ENCODE assay signal across 26 cellular contexts in the genomic region with DNA sequence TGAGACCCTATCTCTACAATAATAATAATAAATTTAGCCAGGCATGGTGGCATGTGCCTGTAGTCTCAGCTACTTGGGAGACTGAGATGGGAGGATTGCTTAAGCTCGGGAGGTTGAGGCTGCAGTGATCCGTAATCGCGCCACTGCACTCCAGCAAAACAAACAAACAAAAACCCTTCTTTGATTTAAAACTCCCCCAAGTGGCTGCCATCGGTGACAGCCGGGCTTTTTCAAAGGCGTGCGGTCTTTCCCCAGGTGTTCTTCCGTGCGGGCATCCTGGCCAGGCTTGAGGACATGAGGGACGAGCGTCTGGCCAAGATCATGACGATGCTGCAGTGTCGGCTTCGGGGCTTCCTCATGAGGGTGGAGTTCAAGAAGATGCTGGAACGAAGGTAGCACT. TPM values are rescaled to one million over a fixed set of nuclear protein-coding genes. Genes with fewer than 3 reads are reported as not detected.
DNase-seq lines count a peak whose midpoint lies in the region; TF ChIP-seq lines count a peak whose summit lies in the region.
"Had no signal": no experiment of that assay in that cellular context is flagged by ENCODE, and none has a peak within 500 bp of the region (broad histone marks: within the 10 kb centered on the region; RNA-seq: fewer than 3 reads in every experiment).

No MANE protein-coding gene starts in this region.

- H3K4me1 ChIP-seq in OCI-LY1 (ENCODE audit: insufficient read depth, low read length, severe bottlenecking) = no peaks in the 10 kb centered on the region
- H3K4me1 ChIP-seq in neural progenitor cell = no peaks in the 10 kb centered on the region
- H3K4me1 ChIP-seq in thyroid gland = no peaks in the 10 kb centered on the region
- H3K4me1 ChIP-seq: lower lobe of right lung, psoas muscle had no signal

- intact Hi-C loops in posterior vena cava (cut with DNase I) = no loop called here
- intact Hi-C loops in thyroid gland (cut with DNase I) = no loop called here

- H2AFZ ChIP-seq in OCI-LY1 (ENCODE audit: low read length) (no peak overlapping the region), neural progenitor cell (replicated peaks) (no peak overlapping the region)

- no peaks in the 10 kb centered on the region for H3K4me1 Mint-ChIP-seq in neural progenitor cell

- H3K36me3 ChIP-seq in OCI-LY1 (ENCODE audit: insufficient read depth, low read length) (no peaks in the 10 kb centered on the region), neural progenitor cell (no peaks in the 10 kb centered on the region), thyroid gland (no peaks in the 10 kb centered on the region)
- H3K36me3 ChIP-seq: heart right ventricle, lower lobe of right lung, suprapubic skin had no signal

- TF ChIP-seq CTCF in OCI-LY1 (IDR thresholded peaks at IDR 0.05; ENCODE audit: low read length) = peak; percentile 7; the same call in 1 of the 2 replicates
- TF ChIP-seq CTCF in epithelial cell of esophagus (IDR thresholded peaks at IDR 0.05; ENCODE audit: insufficient read depth, low read depth, low read length, missing control alignments) = no peak
- TF ChIP-seq CTCF in neural progenitor cell (IDR thresholded peaks at IDR 0.05) = peak; percentile 26
- no peak for TF ChIP-seq CTCF in thyroid gland (IDR thresholded peaks at IDR 0.05)

- no peaks in the 10 kb centered on the region for H3F3A ChIP-seq in OCI-LY1 (ENCODE audit: insufficient read depth, low read length)
- H3F3A ChIP-seq in neural progenitor cell (ENCODE audit: low read depth) = no peaks in the 10 kb centered on the region

- no peaks in the 10 kb centered on the region for H3K79me2 ChIP-seq in OCI-LY1 (ENCODE audit: insufficient read depth, low read length)
- H3K79me2 ChIP-seq in neural progenitor cell (ENCODE audit: low read depth) = no peaks in the 10 kb centered on the region

- H3K4me3 ChIP-seq in OCI-LY1 (ENCODE audit: low read depth, low read length, poor library complexity, severe bottlenecking) = no peak overlapping the region
- H3K4me3 ChIP-seq in epithelial cell of esophagus (ENCODE audit: low read length) = no peak overlapping the region
- no peak overlapping the region for H3K4me3 ChIP-seq in neural progenitor cell
- H3K4me3 ChIP-seq in thyroid gland (replicated peaks in 1 of 3) = no peak overlapping the region
- H3K4me3 ChIP-seq: GM12878, heart right ventricle, lower lobe of right lung, psoas muscle, suprapubic skin had no signal

- H3K27ac ChIP-seq in OCI-LY1 (ENCODE audit: low read depth, low read length, poor library complexity, severe bottlenecking) = no peak overlapping the region
- no peak overlapping the region for H3K27ac ChIP-seq in neural progenitor cell
- no peak overlapping the region for H3K27ac ChIP-seq in thyroid gland
- H3K27ac ChIP-seq: epithelial cell of prostate, heart right ventricle, lower lobe of right lung, psoas muscle, suprapubic skin had no signal

- H4K20me1 ChIP-seq in OCI-LY1 (ENCODE audit: insufficient read depth, low read length) = no peaks in the 10 kb centered on the region
- H4K20me1 ChIP-seq in neural progenitor cell (ENCODE audit: low read depth) = no peaks in the 10 kb centered on the region

- no peaks in the 10 kb centered on the region for H3K36me3 Mint-ChIP-seq in neural progenitor cell
- H3K36me3 Mint-ChIP-seq: stimulated activated effector memory CD8-positive, alpha-beta T cell treated with anti-CD3 and anti-CD28 coated beads, Interleukin-12 subunit alpha, Interleukin-12 subunit beta, amount 100 ng/mL, for 72 hours had no signal

- H3K9me3 Mint-ChIP-seq in neural progenitor cell = no peaks in the 10 kb centered on the region
- H3K9me3 Mint-ChIP-seq: neural crest cell; stimulated activated effector memory CD8-positive, alpha-beta T cell treated with anti-CD3 and anti-CD28 coated beads, Interleukin-12 subunit alpha, Interleukin-12 subunit beta, amount 100 ng/mL, for 72 hours had no signal

- DNase-seq in DMS53 treated with DMSO at 0.1 percent for 48 hours (lab: John Stamatoyannopoulos, UW; ENCODE audit: unreplicated experiment) (peak; percentile 48), epithelial cell of esophagus (ENCODE audit: low read depth) (peak; percentile 42), neural progenitor cell (ENCODE audit: low spot score) (peak; percentile 31), ureter (ENCODE audit: low spot score) (no peak), posterior vena cava (ENCODE audit: low spot score) (no peak), thyroid gland (no peak), NCI-H345 (lab: John Stamatoyannopoulos, UW) (no peak)
- DNase-seq: activated CD4-positive, alpha-beta T cell treated with anti-CD3 and anti-CD28 coated beads, Interleukin-2, amount 50 U/mL, for 48 hours; activated CD4-positive, CD25-positive, alpha-beta regulatory T cell; activated T-cell treated with anti-CD3 and anti-CD28 coated beads for 4 hours; DMS79; heart right ventricle; KG1; lower lobe of right lung; NCI-H146; psoas muscle; SHP77; stimulated activated CD4-positive, alpha-beta T cell treated with anti-CD3 and anti-CD28 coated beads, Interleukin-2, amount 100 ng/mL, for 24 hours; T1000 had no signal

- H3K9me3 ChIP-seq in OCI-LY1 (ENCODE audit: low read length) (no peaks in the 10 kb centered on the region), neural progenitor cell (ENCODE audit: low read depth) (no peaks in the 10 kb centered on the region), thyroid gland (no peaks in the 10 kb centered on the region)
- H3K9me3 ChIP-seq: heart right ventricle, lower lobe of right lung, psoas muscle, suprapubic skin had no signal

- H3K4me3 Mint-ChIP-seq in neural progenitor cell = no peak overlapping the region
- H3K4me3 Mint-ChIP-seq: neural crest cell; stimulated activated effector memory CD8-positive, alpha-beta T cell treated with anti-CD3 and anti-CD28 coated beads, Interleukin-12 subunit alpha, Interleukin-12 subunit beta, amount 100 ng/mL, for 72 hours had no signal

- H3K9ac ChIP-seq in OCI-LY1 (ENCODE audit: low read length) (no peak overlapping the region), neural progenitor cell (no peak overlapping the region)

- H3K27me3 Mint-ChIP-seq in neural progenitor cell (ENCODE audit: insufficient read depth, low read depth) = no peaks in the 10 kb centered on the region

- H3K27me3 ChIP-seq in OCI-LY1 (ENCODE audit: insufficient read depth, low read length) = peaks cover 9% of the 10 kb centered on the region; the same call in 1 of the 2 replicates
- H3K27me3 ChIP-seq in neural progenitor cell = no peaks in the 10 kb centered on the region
- H3K27me3 ChIP-seq in thyroid gland = no peaks in the 10 kb centered on the region
- H3K27me3 ChIP-seq: suprapubic skin had no signal

- 45 to 49% methylated on average over 16 of the region's 16 CpGs for WGBS in thyroid gland, 2 donors

- H3K27ac Mint-ChIP-seq in neural progenitor cell = no peak overlapping the region
- H3K27ac Mint-ChIP-seq: stimulated activated effector memory CD8-positive, alpha-beta T cell treated with anti-CD3 and anti-CD28 coated beads, Interleukin-12 subunit alpha, Interleukin-12 subunit beta, amount 100 ng/mL, for 72 hours had no signal

- H3K4me2 ChIP-seq in OCI-LY1 (ENCODE audit: low read length) (no peak overlapping the region), neural progenitor cell (no peak overlapping the region)

- TF ChIP-seq POLR2A in thyroid gland (IDR thresholded peaks at IDR 0.05) = no peak

- H3K9me2 ChIP-seq in OCI-LY1 (ENCODE audit: low read depth, low read length) = no peaks in the 10 kb centered on the region

RNA-seq across cellular contexts. Expression of a gene that starts 1.9 kb away (rescaled TPM):
- total RNA-seq in neural progenitor cell (ENCODE audit: low replicate concordance) (not detected in 2 replicates), ureter (not detected), posterior vena cava (not detected), thyroid gland (not detected)
- total RNA-seq: heart right ventricle, lower lobe of right lung, neural crest cell, psoas muscle, skeletal muscle tissue, suprapubic skin had no signal

RNA-seq across cellular contexts. Expression of a gene that starts 55.0 kb away (rescaled TPM):
- total RNA-seq in neural progenitor cell (ENCODE audit: low replicate concordance) (143 and 154 TPM in 2 replicates), ureter (127 TPM), posterior vena cava (10 to 100 TPM; 74.4 to 85.5 TPM), thyroid gland (100 to 1,000 TPM; 120 to 183 (median 147) TPM)

Comparison
In these comparisons a context has a peak if more than half of its experiments do, and no peak if none do; other contexts are left out.
1. DNase-seq: peak in DMS53 treated with DMSO at 0.1 percent for 48 hours (single experiment), epithelial cell of esophagus (single experiment) and neural progenitor cell (single experiment); none in ureter (single experiment), posterior vena cava (single experiment), thyroid gland (0 of 2) and NCI-H345 (single experiment).
2. CTCF ChIP-seq: peak in OCI-LY1 (single experiment) and neural progenitor cell (single experiment); none in epithelial cell of esophagus (single experiment) and thyroid gland (0 of 6).